In the genomic region with DNA sequence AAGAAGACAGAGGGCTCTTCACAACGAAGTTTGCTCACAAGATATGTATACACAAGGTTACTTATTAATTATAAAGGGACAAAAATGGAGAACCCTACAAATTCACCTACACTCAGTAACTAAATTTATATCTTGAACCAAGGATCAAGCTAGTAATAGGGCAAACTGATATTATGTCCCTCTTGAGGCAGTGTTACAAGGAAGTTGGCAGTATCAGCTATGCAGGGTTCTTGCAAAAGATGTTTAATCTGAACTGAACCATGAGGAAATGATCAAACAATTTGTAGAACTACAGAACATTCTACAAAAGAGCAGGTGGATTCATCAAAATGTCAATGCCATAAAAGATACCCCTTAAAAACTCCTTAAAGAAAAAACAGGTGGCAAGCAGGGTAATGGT, we compare ENCODE assay signal across 25 cellular contexts. TPM values are rescaled to one million over a fixed set of nuclear protein-coding genes. Genes with fewer than 3 reads are reported as not detected.
"Had no signal": no experiment of that assay in that cellular context is flagged by ENCODE, and none has a peak within 500 bp of the region (broad histone marks: within the 10 kb centered on the region; RNA-seq: fewer than 3 reads in every experiment).

No MANE protein-coding gene starts in this region.

- H3K4me1 ChIP-seq: esophagus squamous epithelium, prostate gland, right atrium auricular region, sigmoid colon, spleen, testis, tibial artery had no signal

- H3K4me3 ChIP-seq: esophagus squamous epithelium, heart right ventricle, prostate gland, right atrium auricular region, sigmoid colon, spleen, testis, tibial artery had no signal

- H3K27ac ChIP-seq: esophagus squamous epithelium, heart right ventricle, prostate gland, right atrium auricular region, sigmoid colon, spleen, testis, tibial artery had no signal

- H3K9me3 ChIP-seq: esophagus squamous epithelium, heart right ventricle, prostate gland, right atrium auricular region, sigmoid colon, spleen, testis, tibial artery had no signal

- FAIRE-seq: endometrium, urothelium cell line had no signal

- H3K27me3 ChIP-seq: right atrium auricular region, sigmoid colon, testis had no signal

- DNase-seq: cortex of kidney; effector memory CD8-positive, alpha-beta T cell; erythroblast; esophagus squamous epithelium; foreskin melanocyte; glutamatergic neuron; heart right ventricle; hippocampal formation; left cardiac atrium; left ventricle myocardium superior; naive thymus-derived CD8-positive, alpha-beta T cell; nephron progenitor cell; nucleus accumbens; sigmoid colon; spleen; stimulated activated CD4-positive, alpha-beta T cell treated with anti-CD3 and anti-CD28 coated beads, Interleukin-4, amount 100 ng/mL, for 4 hours; stimulated activated naive CD8-positive, alpha-beta T cell treated with anti-CD3 and anti-CD28 coated beads, Interleukin-15, Interleukin-2, amounts not matched to agents 100 U/mL and 50 U/mL, for 24 hours; substantia nigra; testis; tibial artery had no signal

- H3K36me3 ChIP-seq: esophagus squamous epithelium, heart right ventricle, prostate gland, right atrium auricular region, sigmoid colon, spleen, tibial artery had no signal

- ATAC-seq: effector memory CD8-positive, alpha-beta T cell; heart right ventricle; left cardiac atrium; left ventricle myocardium superior; naive thymus-derived CD8-positive, alpha-beta T cell; stimulated activated memory B cell treated with anti-CD40 and anti-IgM and Interleukin-4, amounts not matched to agents 10 μg/mL and 1 μg/mL and 100 μg/mL, for 72 hours; stimulated activated naive CD8-positive, alpha-beta T cell treated with anti-CD3 and anti-CD28 coated beads, Interleukin-15, Interleukin-2, amounts not matched to agents 100 U/mL and 50 U/mL, for 24 hours had no signal

RNA-seq across cellular contexts. Expression of gene CADM1, which starts 10.7 kb away (rescaled TPM):
- total RNA-seq: naive thymus-derived CD8-positive, alpha-beta T cell had no signal
